In the genomic region with DNA sequence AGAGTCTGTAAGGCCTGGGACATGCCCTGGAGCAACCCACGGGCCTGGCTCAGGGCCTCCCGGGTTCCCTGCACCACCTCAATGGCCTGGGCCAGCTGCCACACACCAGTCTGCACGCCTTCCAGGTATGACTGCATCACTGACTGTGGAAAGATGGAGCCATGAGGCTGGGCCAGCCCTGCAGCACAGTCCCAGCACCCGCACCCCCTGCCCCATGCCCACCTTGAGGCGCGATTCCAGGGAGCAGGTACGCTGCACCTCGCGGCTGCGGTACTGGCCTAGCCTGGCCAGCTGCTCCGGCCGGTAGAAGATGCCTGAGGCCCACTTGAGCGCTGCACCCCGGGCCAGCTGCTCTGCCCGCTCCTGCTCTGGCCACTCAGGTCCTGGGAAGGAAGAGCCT, we compare ENCODE assay signal across 25 cellular contexts. TPM values are rescaled to one million over a fixed set of nuclear protein-coding genes. Genes with fewer than 3 reads are reported as not detected.
"Had no signal": no experiment of that assay in that cellular context is flagged by ENCODE, and none has a peak within 500 bp of the region (broad histone marks: within the 10 kb centered on the region; RNA-seq: fewer than 3 reads in every experiment).

No MANE protein-coding gene starts in this region.

- H3K27me3 ChIP-seq: colonic mucosa, esophagus squamous epithelium, gastrocnemius medialis had no signal

- H3K4me3 ChIP-seq: colonic mucosa, esophagus squamous epithelium had no signal

- ATAC-seq: effector memory CD8-positive, alpha-beta T cell; esophagus mucosa; gastrocnemius medialis; heart right ventricle; left cardiac atrium; left lung; left ventricle myocardium superior had no signal

- DNase-seq: colonic mucosa; cortex of kidney; effector CD8-positive, alpha-beta T cell; effector memory CD8-positive, alpha-beta T cell; endodermal cell; erythroblast; esophagus squamous epithelium; foreskin fibroblast; foreskin melanocyte; gastrocnemius medialis; glutamatergic neuron; head of caudate nucleus; heart right ventricle; hippocampal formation; left cardiac atrium; left lung; left ventricle myocardium superior; mammary epithelial cell; mesendoderm; midbrain had no signal

- H3K9me3 ChIP-seq: colonic mucosa, esophagus squamous epithelium, gastrocnemius medialis, heart right ventricle, left lung had no signal

- FAIRE-seq: endometrium, islet of Langerhans, keratinocyte had no signal

- H3K36me3 ChIP-seq: colonic mucosa had no signal

- H3K27ac ChIP-seq: colonic mucosa, epithelial cell of prostate, esophagus squamous epithelium, gastrocnemius medialis had no signal

RNA-seq across cellular contexts. Expression of a gene that starts 1.1 kb away (rescaled TPM):
- total RNA-seq: mammary epithelial cell had no signal
- polyA plus RNA-seq: keratinocyte had no signal
